ENCODE assay signal across 8 cellular contexts in the genomic region with DNA sequence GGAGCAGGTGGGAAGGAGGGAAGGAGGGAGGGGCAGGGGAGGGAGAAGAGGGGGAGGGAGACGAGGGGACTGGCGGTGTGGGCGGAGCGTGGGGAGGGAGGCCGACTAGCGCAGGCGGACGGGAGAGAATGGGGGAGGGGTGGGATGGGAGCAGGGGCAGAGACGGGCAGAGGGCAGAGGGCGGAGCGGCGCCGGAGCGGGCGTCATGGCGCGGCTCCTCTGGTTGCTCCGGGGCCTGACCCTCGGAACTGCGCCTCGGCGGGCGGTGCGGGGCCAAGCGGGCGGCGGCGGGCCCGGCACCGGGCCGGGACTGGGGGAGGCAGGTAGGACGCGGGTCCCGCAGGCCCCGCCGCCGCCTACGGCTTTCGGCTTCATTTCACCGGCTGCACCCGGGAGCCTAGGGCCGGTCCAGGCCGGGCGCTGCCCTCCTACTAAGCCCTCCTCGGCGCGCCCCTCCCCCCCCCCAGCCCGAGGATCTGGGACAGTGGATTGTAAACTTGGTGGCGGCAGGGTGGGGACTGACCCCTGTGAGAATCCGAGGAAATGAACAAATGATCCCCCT. TPM values are rescaled to one million over a fixed set of nuclear protein-coding genes. Genes with fewer than 3 reads are reported as not detected.
A peak's percentile ranks its signal among the peaks of the same experiment; 100 is the strongest.
DNase-seq lines count a peak whose midpoint lies in the region; ATAC-seq and TF ChIP-seq lines count a peak whose summit lies in the region.

MSRB2 (plus strand) TSS at position 176 of the 562 bp plus-strand sequence; CDS start at position 206, 30 bp downstream.

- CTCF ChIA-PET in WTC11 (lab: Charles Lee): interaction anchor here (0.6 kb wide), 1 partner anchor 98 kb away, joined by 3 read pairs; no protein-coding TSS in a partner anchor

- ATAC-seq in GM18508 (IDR thresholded peaks at IDR 0.05; ENCODE audit: insufficient read depth, unreplicated experiment) (peak; percentile 37), HG02981 (IDR thresholded peaks at IDR 0.05; ENCODE audit: unreplicated experiment) (peak; percentile 58), WTC11 (peak; percentile 86)

- H3K4me1 ChIP-seq in spleen: peaks cover 4 to 41% (median 16%) of the 10 kb centered on the region in 6 donors

- no peaks in the 10 kb centered on the region for H3K36me3 ChIP-seq in spleen

- H3K4me3 Mint-ChIP-seq in WTC11: peak within 1 kb of the TSS; percentile 85

- peaks cover 14% of the 10 kb centered on the region for H3K36me3 Mint-ChIP-seq in WTC11

- H3K4me1 Mint-ChIP-seq in WTC11: peaks cover 35% of the 10 kb centered on the region

- intact Hi-C loops in spleen (cut with DNase I; ENCODE audit: low total_unique reads): no loop called here

- H3K27me3 ChIP-seq in spleen (replicated peaks in 1 of 7): no peaks in the 10 kb centered on the region

- POLR2A ChIA-PET in WTC11 (lab: Charles Lee): no interaction called here

- H3K27ac Mint-ChIP-seq in WTC11: peak within 1 kb of the TSS; percentile 90

- WGBS in spleen, 5 donors: 0 to 1% (median 0%) methylated on average over 28 to 50 of the region's 50 CpGs

- peaks cover 0 to 23% (median 5%) of the 10 kb centered on the region in 8 donors for H3K9me3 ChIP-seq in spleen

- H3K4me3 ChIP-seq in cardiac fibroblast (replicated peaks in 1 of 2; ENCODE audit: low read depth in 2 of 2, low read length in 2 of 2): peak within 1 kb of the TSS; percentile 66 to 70
- H3K4me3 ChIP-seq in spleen: peak within 1 kb of the TSS; percentile 58 to 82 (median 66)

- H3K27ac ChIP-seq in 22Rv1 (peak within 1 kb of the TSS; percentile 76), spleen (peak within 1 kb of the TSS; percentile 75 to 95 (median 94))

- TF ChIP-seq CTCF in 22Rv1 (IDR thresholded peaks at IDR 0.05) (no peak), WTC11 (IDR thresholded peaks at IDR 0.05) (no peak), cardiac fibroblast (IDR thresholded peaks at IDR 0.05; ENCODE audit: low read depth, low read length) (no peak), spleen (IDR thresholded peaks at IDR 0.05 in 8 of 11, conservative IDR thresholded peaks at IDR 0.05 in 3 of 11) (no peak)

- no peaks in the 10 kb centered on the region for H3K27me3 Mint-ChIP-seq in WTC11 (ENCODE audit: low read depth)

- DNase-seq in NCI-H2107 (lab: John Stamatoyannopoulos, UW): peak; percentile 9
- peak; percentile 92 for DNase-seq in WTC11 (ENCODE audit: low spot score)
- peak; percentile 95 to 98 for DNase-seq in cardiac fibroblast (ENCODE audit: low read depth in 2 of 2)
- peak; percentile 56 for DNase-seq in inferior parietal cortex (ENCODE audit: extremely low spot score)
- peak; percentile 94 for DNase-seq in spleen

- TF ChIP-seq POLR2A in spleen (IDR thresholded peaks at IDR 0.05): peak in 2 of 3 donors; percentile 43 to 64

- H3K9me3 Mint-ChIP-seq in WTC11: peaks cover 43% of the 10 kb centered on the region

TF ChIP-seq in WTC11, 78 proteins besides CTCF, POLR2A, EP300 and RAD21:
- TF ChIP-seq ETV6 (CRISPR knock-in tag; IDR thresholded peaks at IDR 0.05) (peak; percentile 94), KAT7 (CRISPR knock-in tag; IDR thresholded peaks at IDR 0.05; ENCODE audit: borderline replicate concordance) (0 out of 2 replicates have a peak, but pooled peaks have one; percentile 29), ZNF416 (CRISPR knock-in tag; IDR thresholded peaks at IDR 0.05) (0 out of 2 replicates have a peak, but pooled peaks have one; percentile 44), TP53 (CRISPR knock-in tag; IDR thresholded peaks at IDR 0.05) (peak; percentile 78; the same call in 1 of the 2 replicates), TEAD1 (CRISPR knock-in tag; IDR thresholded peaks at IDR 0.05) (0 out of 2 replicates have a peak, but pooled peaks have one; percentile 20), SP1 (CRISPR knock-in tag; conservative IDR thresholded peaks at IDR 0.05) (peak; percentile 84; the same call in 1 of the 2 replicates), GABPB1 (CRISPR knock-in tag; IDR thresholded peaks at IDR 0.05) (no peak)
- TF ChIP-seq, protein P1, sequence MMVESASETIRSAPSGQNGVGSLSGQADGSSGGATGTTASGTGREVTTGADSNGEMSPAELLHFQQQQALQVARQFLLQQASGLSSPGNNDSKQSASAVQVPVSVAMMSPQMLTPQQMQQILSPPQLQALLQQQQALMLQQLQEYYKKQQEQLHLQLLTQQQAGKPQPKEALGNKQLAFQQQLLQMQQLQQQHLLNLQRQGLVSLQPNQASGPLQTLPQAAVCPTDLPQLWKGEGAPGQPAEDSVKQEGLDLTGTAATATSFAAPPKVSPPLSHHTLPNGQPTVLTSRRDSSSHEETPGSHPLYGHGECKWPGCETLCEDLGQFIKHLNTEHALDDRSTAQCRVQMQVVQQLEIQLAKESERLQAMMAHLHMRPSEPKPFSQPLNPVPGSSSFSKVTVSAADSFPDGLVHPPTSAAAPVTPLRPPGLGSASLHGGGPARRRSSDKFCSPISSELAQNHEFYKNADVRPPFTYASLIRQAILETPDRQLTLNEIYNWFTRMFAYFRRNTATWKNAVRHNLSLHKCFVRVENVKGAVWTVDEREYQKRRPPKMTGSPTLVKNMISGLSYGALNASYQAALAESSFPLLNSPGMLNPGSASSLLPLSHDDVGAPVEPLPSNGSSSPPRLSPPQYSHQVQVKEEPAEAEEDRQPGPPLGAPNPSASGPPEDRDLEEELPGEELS (CRISPR knock-in tag; IDR thresholded peaks at IDR 0.05): 0 out of 2 replicates have a peak, but pooled peaks have one; percentile 49
- TF ChIP-seq, protein P2, sequence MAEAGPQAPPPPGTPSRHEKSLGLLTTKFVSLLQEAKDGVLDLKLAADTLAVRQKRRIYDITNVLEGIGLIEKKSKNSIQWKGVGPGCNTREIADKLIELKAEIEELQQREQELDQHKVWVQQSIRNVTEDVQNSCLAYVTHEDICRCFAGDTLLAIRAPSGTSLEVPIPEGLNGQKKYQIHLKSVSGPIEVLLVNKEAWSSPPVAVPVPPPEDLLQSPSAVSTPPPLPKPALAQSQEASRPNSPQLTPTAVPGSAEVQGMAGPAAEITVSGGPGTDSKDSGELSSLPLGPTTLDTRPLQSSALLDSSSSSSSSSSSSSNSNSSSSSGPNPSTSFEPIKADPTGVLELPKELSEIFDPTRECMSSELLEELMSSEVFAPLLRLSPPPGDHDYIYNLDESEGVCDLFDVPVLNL (CRISPR knock-in tag; IDR thresholded peaks at IDR 0.05; ENCODE audit: borderline replicate concordance, low read depth): no peak
TF ChIP-seq in WTC11: peak in this region for 7.

RNA-seq across cellular contexts. Expression of gene MSRB2, which starts in this region (rescaled TPM):
- total RNA-seq in WTC11 (2021) (9.6 to 15.0 TPM (median 14.1 TPM) in 3 replicates), spleen (10 to 100 TPM; 12.2 to 29.4 (median 21.7) TPM)
- 10 to 100 TPM; 12.6 to 14.5 (median 13.3) TPM for polyA plus RNA-seq in spleen

Comparison
In these comparisons a context has a peak if more than half of its experiments do, and no peak if none do; other contexts are left out.
1. Peak in every context shown above with its lines: DNase-seq, ATAC-seq, H3K4me3 ChIP-seq and H3K27ac ChIP-seq.
2. DNase-seq: peak in every context shown above with its lines; median percentile 96 in cardiac fibroblast; 94 in spleen; 92 in WTC11; 56 in inferior parietal cortex; 9 in NCI-H2107.